14 cellular contexts compared by ENCODE assay signal in the genomic region with DNA sequence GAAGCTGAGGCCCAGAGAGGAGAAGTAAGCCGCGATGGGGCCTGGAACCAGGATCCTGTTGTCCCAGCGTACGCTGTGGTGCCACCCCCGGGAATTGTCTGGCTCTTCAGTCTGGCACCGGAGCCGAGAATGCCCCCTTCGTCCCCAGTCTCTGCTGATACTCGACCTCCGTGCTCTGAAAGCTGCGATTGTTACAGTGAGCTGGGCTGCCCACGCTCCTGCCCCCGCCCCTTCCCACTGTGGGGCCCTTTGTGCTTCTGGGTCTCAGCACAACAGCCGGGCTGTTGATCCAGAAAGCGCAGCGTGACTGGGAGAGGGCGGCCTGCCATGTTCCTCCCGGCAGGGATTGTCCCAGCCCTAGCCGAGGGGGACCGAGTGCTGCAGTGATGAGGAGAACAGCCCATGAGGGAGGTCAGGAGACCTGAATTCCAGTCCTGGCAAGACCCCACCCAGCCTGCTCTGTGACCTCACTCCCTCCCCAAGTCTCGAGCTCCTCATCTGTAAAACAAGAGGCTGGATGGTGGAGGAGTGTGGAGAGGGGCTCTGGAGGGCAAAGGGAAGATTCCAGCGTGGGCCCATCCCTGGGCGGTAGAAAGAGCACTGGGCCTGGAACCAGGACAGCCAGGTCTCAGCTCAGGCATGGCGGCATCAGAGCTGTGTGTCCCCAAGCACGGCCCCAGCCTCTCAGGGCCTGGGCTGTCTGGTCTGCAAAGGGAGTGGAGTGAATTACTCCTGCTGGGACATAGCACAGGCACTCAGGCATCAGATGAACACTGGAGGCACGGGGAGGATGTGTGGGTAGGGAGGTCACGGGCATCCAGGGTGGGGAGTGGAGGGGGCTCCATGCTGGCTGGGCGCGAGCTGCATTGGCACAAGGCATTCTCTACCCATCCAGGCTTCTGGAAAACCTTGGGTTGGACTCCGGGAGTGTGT. TPM values are rescaled to one million over a fixed set of nuclear protein-coding genes. Genes with fewer than 3 reads are reported as not detected.
A peak's percentile ranks its signal among the peaks of the same experiment; 100 is the strongest.
DNase-seq lines count a peak whose midpoint lies in the region; ATAC-seq and TF ChIP-seq lines count a peak whose summit lies in the region.
"Had no signal": no experiment of that assay in that cellular context is flagged by ENCODE, and none has a peak within 500 bp of the region (broad histone marks: within the 10 kb centered on the region; RNA-seq: fewer than 3 reads in every experiment).

No MANE protein-coding gene starts in this region.

- H3K9ac ChIP-seq in mesenchymal stem cell (ENCODE audit: low read length) (no peak overlapping the region), skeletal muscle tissue (ENCODE audit: low read depth in 1 of 3, low read length in 3 of 3) (peak overlapping the region in 1 of 3 donors; percentile 3), SK-N-SH (no peak overlapping the region)

- no peak overlapping the region for H3K27ac Mint-ChIP-seq in GM23338
- peak overlapping the region; percentile 43 for H3K27ac Mint-ChIP-seq in dendritic cell treated with granulocyte-macrophage colony-stimulating factor and Interleukin-4, amounts not matched to agents 40 ng/mL and 50 ng/mL, for 4 days
- H3K27ac Mint-ChIP-seq in Calu3 (ENCODE audit: unreplicated experiment): no peak overlapping the region
- H3K27ac Mint-ChIP-seq: activated T-helper 1 cell treated with anti-CD3 and anti-CD28 coated beads, Interleukin-12 subunit alpha, Interleukin-12 subunit beta, Interleukin-2, Interleukin-4 antibody, amounts not matched to agents 30 ng/mL and 10 ng/mL and 1 ng/mL, durations not matched to agents 14 hours and 24 hours and 36 hours had no signal

- peak overlapping the region; percentile 52 for H4K91ac ChIP-seq in mesenchymal stem cell (ENCODE audit: low read length)

- H3K4me2 ChIP-seq in GM23338 (no peak overlapping the region), mesenchymal stem cell (ENCODE audit: low read length, poor library complexity, severe bottlenecking) (no peak overlapping the region), SK-N-SH (no peak overlapping the region)

- no peak overlapping the region for H3K18ac ChIP-seq in mesenchymal stem cell (ENCODE audit: low read depth in 1 of 2, low read length in 2 of 2)

- BruUV-seq in Calu3 (replicated peaks; lab: Mats Ljungman, UMichigan): no TSS peak

- no peak overlapping the region for H2BK5ac ChIP-seq in mesenchymal stem cell (ENCODE audit: low read depth, low read length, poor library complexity, severe bottlenecking)

- POLR2A ChIA-PET in SK-N-SH (lab: Yijun Ruan, JAX): no interaction called here

- TF ChIP-seq EP300 in SK-N-SH (IDR thresholded peaks at IDR 0.05; ENCODE audit: borderline replicate concordance in 1 of 2, low read depth in 1 of 2, low read length in 1 of 2): no peak

- H2AFZ ChIP-seq in GM23338: no peak overlapping the region
- no peak overlapping the region for H2AFZ ChIP-seq in mesenchymal stem cell (ENCODE audit: low read depth, low read length)
- H2AFZ ChIP-seq in SK-N-SH (ENCODE audit: low read depth): no peak overlapping the region

- peak overlapping the region; percentile 31 for H2BK15ac ChIP-seq in mesenchymal stem cell (ENCODE audit: low read depth, poor library complexity, severe bottlenecking)

- H3K27me3 Mint-ChIP-seq in GM23338 (ENCODE audit: insufficient read depth, low read depth, poor library complexity) (peaks cover 1% of the 10 kb centered on the region), Calu3 (ENCODE audit: unreplicated experiment) (no peaks in the 10 kb centered on the region)
- peaks cover 17% of the 10 kb centered on the region for H3K27me3 Mint-ChIP-seq in dendritic cell treated with granulocyte-macrophage colony-stimulating factor and Interleukin-4, amounts not matched to agents 40 ng/mL and 50 ng/mL, for 4 days

- no peak overlapping the region for H3K4me3 ChIP-seq in GM23338
- no peak overlapping the region for H3K4me3 ChIP-seq in mesenchymal stem cell (ENCODE audit: insufficient read depth in 1 of 2, low read depth in 1 of 2, low read length in 2 of 2)
- H3K4me3 ChIP-seq in skeletal muscle tissue (ENCODE audit: low read length in 3 of 3): no peak overlapping the region
- no peak overlapping the region for H3K4me3 ChIP-seq in SK-N-SH (ENCODE audit: low read depth in 2 of 2, low read length in 1 of 2)
- H3K4me3 ChIP-seq: GM12878 had no signal

- H2BK12ac ChIP-seq in mesenchymal stem cell (ENCODE audit: low read length in 2 of 2): no peak overlapping the region

- no peak for TF ChIP-seq CTCF in GM23338 (conservative IDR thresholded peaks at IDR 0.05; ENCODE audit: low read depth in 2 of 2)
- TF ChIP-seq CTCF in Calu3 (IDR thresholded peaks at IDR 0.05; ENCODE audit: unreplicated experiment): no peak
- TF ChIP-seq CTCF in SK-N-SH (IDR thresholded peaks at IDR 0.05): no peak

- intact Hi-C loops in dendritic cell treated with granulocyte-macrophage colony-stimulating factor and Interleukin-4, amounts not matched to agents 40 ng/mL and 50 ng/mL, for 4 days (cut with micrococcal nuclease): no loop called here
- intact Hi-C loops in Calu3 (cut with micrococcal nuclease; ENCODE audit: unreplicated experiment): no loop called here

- DNase-seq in GM23338 (ENCODE audit: low spot score): no peak
- no peak for DNase-seq in mesenchymal stem cell
- no peak for DNase-seq in Calu3
- DNase-seq in activated T-cell treated with anti-CD3 and anti-CD28 coated beads, Interleukin-2, amount 50 U/mL, for 1 hour: no peak
- DNase-seq in SK-N-SH: no peak
- DNase-seq: activated CD4-positive, alpha-beta T cell treated with anti-CD3 and anti-CD28 coated beads for 4 hours; DND-41; NCI-H2171 treated with DMSO at 0.1 percent for 48 hours; stimulated activated CD4-positive, alpha-beta T cell treated with anti-CD3 and anti-CD28 coated beads, Interleukin-12 subunit alpha, Interleukin-12 subunit beta, amount 100 ng/mL, for 4 hours had no signal

- H3K4me3 Mint-ChIP-seq in GM23338 (no peak overlapping the region), Calu3 (ENCODE audit: low read depth, unreplicated experiment) (no peak overlapping the region)
- no peak overlapping the region for H3K4me3 Mint-ChIP-seq in dendritic cell treated with granulocyte-macrophage colony-stimulating factor and Interleukin-4, amounts not matched to agents 40 ng/mL and 50 ng/mL, for 4 days
- H3K4me3 Mint-ChIP-seq: activated T-helper 1 cell treated with anti-CD3 and anti-CD28 coated beads, Interleukin-12 subunit alpha, Interleukin-12 subunit beta, Interleukin-2, Interleukin-4 antibody, amounts not matched to agents 30 ng/mL and 10 ng/mL and 1 ng/mL, durations not matched to agents 14 hours and 24 hours and 36 hours had no signal

- H3K4ac ChIP-seq in mesenchymal stem cell (ENCODE audit: low read depth in 1 of 2, low read length in 2 of 2): no peak overlapping the region

- H3K4me1 ChIP-seq in GM23338 (ENCODE audit: insufficient read depth) (no peaks in the 10 kb centered on the region), mesenchymal stem cell (ENCODE audit: control insufficient read depth, insufficient read depth, low read depth, low read length) (peaks cover 2% of the 10 kb centered on the region), skeletal muscle tissue (ENCODE audit: control insufficient read depth in 3 of 3, insufficient read depth in 3 of 3, low read length in 3 of 3) (peaks cover 48 to 78% (median 57%) of the 10 kb centered on the region in 3 donors), SK-N-SH (ENCODE audit: control insufficient read depth in 1 of 2, insufficient read depth in 2 of 2, low read depth in 1 of 2, low read length in 1 of 2) (peaks cover 0 to 13% of the 10 kb centered on the region in 2 experiments; a peak in 2 of 4 replicates)

- H3K36me3 ChIP-seq in GM23338 (ENCODE audit: insufficient read depth) (no peaks in the 10 kb centered on the region), mesenchymal stem cell (ENCODE audit: control insufficient read depth in 1 of 2, insufficient read depth in 2 of 2, low read depth in 1 of 2, low read length in 2 of 2) (no peaks in the 10 kb centered on the region), skeletal muscle tissue (ENCODE audit: control insufficient read depth in 3 of 3, insufficient read depth in 3 of 3, low read length in 3 of 3) (peaks cover 1 to 4% (median 3%) of the 10 kb centered on the region in 3 donors), SK-N-SH (replicated peaks in 1 of 2; ENCODE audit: control insufficient read depth in 1 of 2, insufficient read depth in 2 of 2, low read length in 1 of 2) (no peaks in the 10 kb centered on the region)

- ATAC-seq in GM23338 (peak; percentile 47), HG03159 (IDR thresholded peaks at IDR 0.05; ENCODE audit: unreplicated experiment) (no peak)
- ATAC-seq: GM12878 had no signal

- H3K36me3 Mint-ChIP-seq in GM23338 (ENCODE audit: low read depth) (no peaks in the 10 kb centered on the region; the same call in 2 of the 3 replicates), Calu3 (ENCODE audit: insufficient read depth, unreplicated experiment) (peaks cover 42% of the 10 kb centered on the region)
- H3K36me3 Mint-ChIP-seq in dendritic cell treated with granulocyte-macrophage colony-stimulating factor and Interleukin-4, amounts not matched to agents 40 ng/mL and 50 ng/mL, for 4 days (ENCODE audit: low read depth): peaks cover 41% of the 10 kb centered on the region

- H3K27ac ChIP-seq in GM23338 (ENCODE audit: low read depth): no peak overlapping the region
- no peak overlapping the region for H3K27ac ChIP-seq in mesenchymal stem cell (ENCODE audit: low read length, poor library complexity, severe bottlenecking)
- H3K27ac ChIP-seq in skeletal muscle tissue (ENCODE audit: low read depth, low read length): peak overlapping the region; percentile 90
- H3K27ac ChIP-seq in SK-N-SH (ENCODE audit: low read depth in 2 of 2, low read length in 1 of 2): no peak overlapping the region

- H2AK5ac ChIP-seq in mesenchymal stem cell (ENCODE audit: low read length, severe bottlenecking): no peak overlapping the region

- CTCF ChIA-PET in Calu3 (lab: Charles Lee) (interaction anchor here (0.8 kb wide), 1 partner anchor 9 kb away, joined by 3 read pairs; no protein-coding TSS in a partner anchor), SK-N-SH (lab: Yijun Ruan, JAX) (interaction anchor here (1.3 to 2.6 kb wide), 2 partner anchors 12 to 88 kb away, joined by 3 to 8 read pairs; no protein-coding TSS in a partner anchor)

- H3K79me1 ChIP-seq in mesenchymal stem cell (replicated peaks; ENCODE audit: low read length, poor library complexity, severe bottlenecking): no peaks in the 10 kb centered on the region

- H3K9me3 Mint-ChIP-seq in GM23338 (no peaks in the 10 kb centered on the region), Calu3 (ENCODE audit: low read depth, unreplicated experiment) (no peaks in the 10 kb centered on the region)
- no peaks in the 10 kb centered on the region for H3K9me3 Mint-ChIP-seq in dendritic cell treated with granulocyte-macrophage colony-stimulating factor and Interleukin-4, amounts not matched to agents 40 ng/mL and 50 ng/mL, for 4 days
- H3K9me3 Mint-ChIP-seq: activated T-helper 1 cell treated with anti-CD3 and anti-CD28 coated beads, Interleukin-12 subunit alpha, Interleukin-12 subunit beta, Interleukin-2, Interleukin-4 antibody, amounts not matched to agents 30 ng/mL and 10 ng/mL and 1 ng/mL, durations not matched to agents 14 hours and 24 hours and 36 hours had no signal

- H3K27me3 ChIP-seq in GM23338 (ENCODE audit: insufficient read depth): no peaks in the 10 kb centered on the region
- H3K27me3 ChIP-seq in mesenchymal stem cell (ENCODE audit: control insufficient read depth in 1 of 2, insufficient read depth in 1 of 2, low read length in 2 of 2): peaks cover 0 to 17% of the 10 kb centered on the region in 2 experiments
- no peaks in the 10 kb centered on the region for H3K27me3 ChIP-seq in skeletal muscle tissue (ENCODE audit: control insufficient read depth in 3 of 3, insufficient read depth in 3 of 3, low read length in 3 of 3)
- no peaks in the 10 kb centered on the region for H3K27me3 ChIP-seq in SK-N-SH (ENCODE audit: insufficient read depth)

- H3K14ac ChIP-seq in mesenchymal stem cell (ENCODE audit: low read length in 2 of 2): no peak overlapping the region

- H3F3A ChIP-seq in GM23338 (replicated peaks; ENCODE audit: low read depth): no peaks in the 10 kb centered on the region
- H3F3A ChIP-seq in SK-N-SH (replicated peaks; ENCODE audit: insufficient read depth): no peaks in the 10 kb centered on the region

- no peak overlapping the region for H3K23ac ChIP-seq in mesenchymal stem cell (ENCODE audit: low read length in 2 of 2)

- H3K79me2 ChIP-seq in GM23338 (replicated peaks; ENCODE audit: insufficient read depth) (no peaks in the 10 kb centered on the region), SK-N-SH (ENCODE audit: insufficient read depth) (no peaks in the 10 kb centered on the region)

- H4K8ac ChIP-seq in mesenchymal stem cell (ENCODE audit: low read length): no peak overlapping the region

- no peak overlapping the region for H2BK120ac ChIP-seq in mesenchymal stem cell (ENCODE audit: low read depth, low read length)

- TF ChIP-seq RAD21 in SK-N-SH (IDR thresholded peaks at IDR 0.05; ENCODE audit: low read length): no peak

- no peaks in the 10 kb centered on the region for H3K9me2 ChIP-seq in GM23338 (ENCODE audit: insufficient read depth)
- no peaks in the 10 kb centered on the region for H3K9me2 ChIP-seq in SK-N-SH

- H3K4me1 Mint-ChIP-seq in GM23338 (peaks cover 14% of the 10 kb centered on the region), Calu3 (ENCODE audit: low read depth, unreplicated experiment) (no peaks in the 10 kb centered on the region)
- peaks cover 50% of the 10 kb centered on the region for H3K4me1 Mint-ChIP-seq in dendritic cell treated with granulocyte-macrophage colony-stimulating factor and Interleukin-4, amounts not matched to agents 40 ng/mL and 50 ng/mL, for 4 days (ENCODE audit: low read depth)

- H3K9me3 ChIP-seq in mesenchymal stem cell (ENCODE audit: control insufficient read depth, low read length) (peaks cover under 1% of the 10 kb centered on the region), skeletal muscle tissue (ENCODE audit: control insufficient read depth in 3 of 3, low read length in 3 of 3) (no peaks in the 10 kb centered on the region), SK-N-SH (no peaks in the 10 kb centered on the region)

- 94% methylated on average over 28 of the region's 30 CpGs for WGBS in mesenchymal stem cell
- WGBS in SK-N-SH (ENCODE audit: low lambda C conversion rate): 85% methylated on average over 24 of the region's 30 CpGs

- H4K20me1 ChIP-seq in GM23338 (replicated peaks; ENCODE audit: insufficient read depth): no peaks in the 10 kb centered on the region
- no peaks in the 10 kb centered on the region for H4K20me1 ChIP-seq in SK-N-SH (ENCODE audit: insufficient read depth)

RNA-seq across cellular contexts. Expression of a gene that starts 43.6 kb away (rescaled TPM):
- 10.1 and 12.5 TPM in 2 replicates for total RNA-seq in GM23338 (2014; rRNA removed; shearing (Covaris generic))
- polyA plus RNA-seq in GM23338 (2016; fragmentation: Nextera tagmentation; extraction: Ambion mirVana): 6.6 TPM in 2 replicates
- 19.6 TPM for polyA plus RNA-seq in mesenchymal stem cell (2013, experiment 1 of 2)
- 19.5 TPM for polyA plus RNA-seq in mesenchymal stem cell (2013, experiment 2 of 2)
- total RNA-seq in skeletal muscle tissue: 72.0 TPM
- total RNA-seq in Calu3 (2022): 137 and 165 TPM in 2 replicates
- polyA plus RNA-seq in SK-N-SH (2012; rRNA removed): 8.5 and 13.8 TPM in 2 replicates
- 8.0 and 9.7 TPM in 2 replicates for polyA plus RNA-seq in SK-N-SH (2012; cell fraction: cytosol; rRNA removed)
- 7.3 and 8.3 TPM in 2 replicates for polyA plus RNA-seq in SK-N-SH (2012; cell fraction: nucleus; rRNA removed)
